ENCODE assay signal across 9 cellular contexts in genomic region chr14:103121846-103122577, GRCh38. TPM values are rescaled to one million over a fixed set of nuclear protein-coding genes. Genes with fewer than 3 reads are reported as not detected.
A peak's percentile ranks its signal among the peaks of the same experiment; 100 is the strongest.
DNase-seq lines count a peak whose midpoint lies in the region; ATAC-seq lines count a peak whose summit lies in the region.
"Had no signal": no experiment of that assay in that cellular context is flagged by ENCODE, and none has a peak within 500 bp of the region (broad histone marks: within the 10 kb centered on the region; RNA-seq: fewer than 3 reads in every experiment).

No MANE protein-coding gene starts in this region.

- H3K9ac ChIP-seq in rectal smooth muscle tissue (ENCODE audit: low read length) = no peak overlapping the region

- intact Hi-C loops in Right ventricle myocardium superior (cut with DNase I) = no loop called here

- H3K4me3 ChIP-seq in rectal smooth muscle tissue (ENCODE audit: low read length) = peak overlapping the region; percentile 22

- DNase-seq in DMS153 treated with DMSO at 0.1 percent for 48 hours (lab: John Stamatoyannopoulos, UW; ENCODE audit: unreplicated experiment) (peak; percentile 80), NCI-H128 (lab: John Stamatoyannopoulos, UW; ENCODE audit: unreplicated experiment) (peak; percentile 99), SKM-1 treated with dmso at 0.1 percent for 144 hours (lab: John Stamatoyannopoulos, UW; ENCODE audit: unreplicated experiment) (peak; percentile 70), Right ventricle myocardium superior (peak; percentile 95), foreskin melanocyte (no peak)

- ATAC-seq in Right ventricle myocardium superior (ENCODE audit: poor library complexity) (peak; percentile 59), GM21528 (IDR thresholded peaks at IDR 0.05; ENCODE audit: low FRiP score, unreplicated experiment) (no peak), HG03520 (IDR thresholded peaks at IDR 0.05; ENCODE audit: unreplicated experiment) (no peak)
- ATAC-seq: foreskin keratinocyte had no signal

- H3K4me1 ChIP-seq in rectal smooth muscle tissue (ENCODE audit: control insufficient read depth, insufficient read depth, low read length) = peaks cover 6% of the 10 kb centered on the region
- H3K4me1 ChIP-seq: foreskin keratinocyte had no signal

- peak overlapping the region; percentile 73 for H3K27ac ChIP-seq in rectal smooth muscle tissue (ENCODE audit: low read depth, low read length)
- H3K27ac ChIP-seq: foreskin keratinocyte had no signal

- no peaks in the 10 kb centered on the region for H3K36me3 ChIP-seq in rectal smooth muscle tissue (ENCODE audit: control insufficient read depth, insufficient read depth, low read length)

- peaks cover 1% of the 10 kb centered on the region for H3K27me3 ChIP-seq in rectal smooth muscle tissue (ENCODE audit: control insufficient read depth, insufficient read depth, low read length)

RNA-seq across cellular contexts. Expression of gene TNFAIP2, which starts 1.2 kb away (rescaled TPM):
- 46.7 TPM for total RNA-seq in Right ventricle myocardium superior

RNA-seq across cellular contexts. Expression of gene EXOC3L4, which starts 27.5 kb away (rescaled TPM):
- total RNA-seq in Right ventricle myocardium superior = 0.38 TPM
- total RNA-seq: foreskin keratinocyte had no signal

RNA-seq across cellular contexts. Expression of gene LBHD2, which starts 38.0 kb away (rescaled TPM):
- total RNA-seq in Right ventricle myocardium superior = not detected
- total RNA-seq: foreskin keratinocyte had no signal
